In genomic region chr2:216689397-216689796, GRCh38 we compare ENCODE assay signal across 1 cellular context.
TF ChIP-seq lines count a peak whose summit lies in the region.

No MANE protein-coding gene starts in this region.

TF ChIP-seq in HepG2, 621 proteins besides CTCF, POLR2A, EP300 and RAD21:
- TF ChIP-seq ZNF281 (CRISPR knock-in tag; IDR thresholded peaks at IDR 0.05; ENCODE audit: borderline replicate concordance) (no peak), KDM4B (CRISPR knock-in tag; IDR thresholded peaks at IDR 0.05) (no peak), RFXAP (CRISPR knock-in tag; IDR thresholded peaks at IDR 0.05; ENCODE audit: borderline replicate concordance) (no peak), CENPT (CRISPR knock-in tag; IDR thresholded peaks at IDR 0.05; ENCODE audit: low read depth) (no peak), ZNF646 (CRISPR knock-in tag; IDR thresholded peaks at IDR 0.05) (no peak), NFIC (IDR thresholded peaks at IDR 0.05; ENCODE audit: low read length) (no peak), ZUFSP (CRISPR knock-in tag; IDR thresholded peaks at IDR 0.05; ENCODE audit: borderline replicate concordance) (no peak), REL (CRISPR knock-in tag; conservative IDR thresholded peaks at IDR 0.05) (no peak), LBX2 (CRISPR knock-in tag; IDR thresholded peaks at IDR 0.05; ENCODE audit: borderline replicate concordance) (no peak), RFX3 (CRISPR knock-in tag; IDR thresholded peaks at IDR 0.05) (no peak), DPF2 (CRISPR knock-in tag; IDR thresholded peaks at IDR 0.05; ENCODE audit: borderline replicate concordance, low read depth) (no peak), SAFB2 (CRISPR knock-in tag; IDR thresholded peaks at IDR 0.05; ENCODE audit: borderline replicate concordance, low read depth) (no peak), RBAK (CRISPR knock-in tag; IDR thresholded peaks at IDR 0.05) (no peak), USF2 (IDR thresholded peaks at IDR 0.05; ENCODE audit: low read depth, low read length) (no peak), USF2 (CRISPR knock-in tag; IDR thresholded peaks at IDR 0.05; ENCODE audit: borderline replicate concordance) (no peak), GMEB1 (CRISPR knock-in tag; IDR thresholded peaks at IDR 0.05; ENCODE audit: borderline replicate concordance) (no peak), POGK (CRISPR knock-in tag; conservative IDR thresholded peaks at IDR 0.05) (no peak), ZNF441 (CRISPR knock-in tag; IDR thresholded peaks at IDR 0.05; ENCODE audit: borderline replicate concordance) (no peak)
